Comparison of ENCODE assay signal across 25 cellular contexts in genomic region chr22:22372063-22372462, GRCh38.
"Had no signal": no experiment of that assay in that cellular context is flagged by ENCODE, and none has a peak within 500 bp of the region (broad histone marks: within the 10 kb centered on the region; RNA-seq: fewer than 3 reads in every experiment).

No MANE protein-coding gene starts in this region.

- H3K9me3 Mint-ChIP-seq: activated B cell treated with CpG ODN at 0.5 μM for 24 hours; activated CD4-positive, alpha-beta memory T cell treated with anti-CD3 and anti-CD28 coated beads, Interleukin-2, amount 10 ng/mL, durations not matched to agents 7 days and 5 days; activated naive CD4-positive, alpha-beta T cell treated with anti-CD3 and anti-CD28 coated beads for 36 hours; activated T-helper 17 cell treated with anti-CD3 and anti-CD28 coated beads, Interleukin-2, amount 50 U/mL, for 72 hours; brain; T-cell had no signal

- H3K27me3 Mint-ChIP-seq: activated B cell treated with CpG ODN at 0.5 μM for 24 hours had no signal

- ATAC-seq: activated CD4-positive, alpha-beta T cell treated with anti-CD3 and anti-CD28 coated beads for 36 hours; activated T-helper 17 cell treated with anti-CD3 and anti-CD28 coated beads, Interleukin-2, amount 50 U/mL, for 72 hours; Panc1; T-cell had no signal

- H3K36me3 Mint-ChIP-seq: activated naive CD8-positive, alpha-beta T cell; brain; T-cell had no signal

- DNase-seq: activated B cell treated with CpG ODN at 0.5 μM for 24 hours; activated CD4-positive, alpha-beta memory T cell treated with anti-CD3 and anti-CD28 coated beads, Interleukin-2, amount 10 ng/mL, durations not matched to agents 7 days and 5 days; activated CD4-positive, alpha-beta T cell treated with anti-CD3 and anti-CD28 coated beads for 36 hours; activated CD4-positive, alpha-beta T cell treated with anti-CD3 and anti-CD28 coated beads, Interleukin-2, amount 50 U/mL, for 1 hour; activated gamma-delta T cell; activated naive CD4-positive, alpha-beta T cell treated with anti-CD3 and anti-CD28 coated beads for 36 hours; activated T-cell treated with anti-CD3 and anti-CD28 coated beads for 4 hours; activated T-cell treated with anti-CD3 and anti-CD28 coated beads, Interleukin-2, amount 50 U/mL, for 48 hours; amygdala; MM.1S; NCI-H1105; NCI-H1436; NCI-H1694 treated with DMSO at 0.1 percent for 48 hours; NCI-H2081; NCI-H510A treated with DMSO at 0.1 percent for 48 hours; NCI-H69; RPMI8226; T-cell; T-helper 2 cell; T1000 had no signal

- H3K4me3 Mint-ChIP-seq: activated B cell treated with CpG ODN at 0.5 μM for 24 hours; activated CD4-positive, alpha-beta memory T cell treated with anti-CD3 and anti-CD28 coated beads, Interleukin-2, amount 10 ng/mL, durations not matched to agents 7 days and 5 days; activated CD4-positive, alpha-beta T cell treated with anti-CD3 and anti-CD28 coated beads for 36 hours; activated naive CD4-positive, alpha-beta T cell treated with anti-CD3 and anti-CD28 coated beads for 36 hours; activated naive CD8-positive, alpha-beta T cell; activated T-helper 17 cell treated with anti-CD3 and anti-CD28 coated beads, Interleukin-2, amount 50 U/mL, for 72 hours; brain; T-cell had no signal

- H3K4me1 Mint-ChIP-seq: activated CD4-positive, alpha-beta memory T cell treated with anti-CD3 and anti-CD28 coated beads, Interleukin-2, amount 10 ng/mL, durations not matched to agents 7 days and 5 days; activated CD4-positive, alpha-beta T cell treated with anti-CD3 and anti-CD28 coated beads for 36 hours; activated T-helper 17 cell treated with anti-CD3 and anti-CD28 coated beads, Interleukin-2, amount 50 U/mL, for 72 hours had no signal

- H3K27ac Mint-ChIP-seq: activated CD4-positive, alpha-beta memory T cell treated with anti-CD3 and anti-CD28 coated beads, Interleukin-2, amount 10 ng/mL, durations not matched to agents 7 days and 5 days; activated CD4-positive, alpha-beta T cell treated with anti-CD3 and anti-CD28 coated beads for 36 hours; activated naive CD4-positive, alpha-beta T cell treated with anti-CD3 and anti-CD28 coated beads for 36 hours; activated naive CD8-positive, alpha-beta T cell; activated T-helper 17 cell treated with anti-CD3 and anti-CD28 coated beads, Interleukin-2, amount 50 U/mL, for 72 hours; brain; T-cell had no signal

- H3K4me3 ChIP-seq: SK-N-MC had no signal

- H3K27ac ChIP-seq: SK-N-MC had no signal
